In the genomic region with DNA sequence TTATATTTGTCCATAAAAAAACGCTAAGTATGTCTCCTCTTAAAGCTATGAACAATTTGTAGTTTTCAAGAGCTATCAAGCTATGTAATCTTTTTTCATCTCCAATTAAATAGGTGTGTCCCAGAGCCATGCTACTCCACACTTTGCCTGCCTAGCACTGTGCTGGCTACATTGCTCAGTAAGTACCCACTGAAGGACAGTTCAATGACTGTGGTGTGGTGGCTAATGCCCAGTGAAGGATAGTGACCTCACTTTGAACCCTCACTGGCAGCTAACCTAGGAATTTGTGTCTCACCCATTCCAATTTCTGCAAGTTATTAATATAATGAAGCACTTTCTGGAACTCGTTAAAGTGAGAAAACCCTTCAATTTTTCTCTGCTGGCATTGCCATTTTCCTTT, we compare ENCODE assay signal across 22 cellular contexts.
"Had no signal": no experiment of that assay in that cellular context is flagged by ENCODE, and none has a peak within 500 bp of the region (broad histone marks: within the 10 kb centered on the region; RNA-seq: fewer than 3 reads in every experiment).

No MANE protein-coding gene starts in this region.

- H3K4me3 Mint-ChIP-seq: mesothelial cell of epicardium; naive B cell; natural killer cell; stimulated activated effector memory CD8-positive, alpha-beta T cell treated with anti-CD3 and anti-CD28 coated beads, Interleukin-12 subunit alpha, Interleukin-12 subunit beta, amount 100 ng/mL, for 72 hours; stimulated activated naive CD8-positive, alpha-beta T cell treated with anti-CD3 and anti-CD28 coated beads, Interleukin-15, Interleukin-2, amounts not matched to agents 100 ng/mL and 50 ng/mL, for 24 hours; type B pancreatic cell had no signal

- DNase-seq: hippocampal formation; kidney glomerular epithelial cell; left colon; lower lobe of right lung; mammary epithelial cell; mesendoderm; naive B cell; natural killer cell; ovary; right cardiac atrium; spleen; stimulated activated CD4-positive, alpha-beta T cell treated with anti-CD3 and anti-CD28 coated beads, Interleukin-4, amount 100 ng/mL, for 24 hours; stimulated activated naive CD4-positive, alpha-beta T cell; substantia nigra; uterus had no signal

- H3K9me3 Mint-ChIP-seq: natural killer cell; stimulated activated effector memory CD8-positive, alpha-beta T cell treated with anti-CD3 and anti-CD28 coated beads, Interleukin-12 subunit alpha, Interleukin-12 subunit beta, amount 100 ng/mL, for 72 hours; stimulated activated naive CD8-positive, alpha-beta T cell treated with anti-CD3 and anti-CD28 coated beads, Interleukin-15, Interleukin-2, amounts not matched to agents 100 ng/mL and 50 ng/mL, for 24 hours; type B pancreatic cell had no signal

- H3K27ac Mint-ChIP-seq: mesothelial cell of epicardium; naive B cell; natural killer cell; progenitor cell of endocrine pancreas; stimulated activated effector memory CD8-positive, alpha-beta T cell treated with anti-CD3 and anti-CD28 coated beads, Interleukin-12 subunit alpha, Interleukin-12 subunit beta, amount 100 ng/mL, for 72 hours; stimulated activated naive CD8-positive, alpha-beta T cell treated with anti-CD3 and anti-CD28 coated beads, Interleukin-15, Interleukin-2, amounts not matched to agents 100 ng/mL and 50 ng/mL, for 24 hours; type B pancreatic cell had no signal

- H3K9me3 ChIP-seq: lower lobe of right lung, ovary, spleen, tibial nerve, uterus had no signal

- H3K27ac ChIP-seq: lower lobe of right lung, ovary, spleen, tibial nerve, uterus had no signal

- ATAC-seq: left colon; lower lobe of right lung; natural killer cell; sciatic nerve; stimulated activated effector memory CD8-positive, alpha-beta T cell treated with anti-CD3 and anti-CD28 coated beads, Interleukin-12 subunit alpha, Interleukin-12 subunit beta, amount 100 ng/mL, for 72 hours had no signal

- H3K4me1 Mint-ChIP-seq: natural killer cell had no signal

- H3K27me3 Mint-ChIP-seq: naive B cell, progenitor cell of endocrine pancreas, type B pancreatic cell had no signal

- H3K36me3 Mint-ChIP-seq: naive B cell; natural killer cell; stimulated activated effector memory CD8-positive, alpha-beta T cell treated with anti-CD3 and anti-CD28 coated beads, Interleukin-12 subunit alpha, Interleukin-12 subunit beta, amount 100 ng/mL, for 72 hours; type B pancreatic cell had no signal

- H3K4me1 ChIP-seq: lower lobe of right lung, spleen, tibial nerve had no signal

- H3K36me3 ChIP-seq: lower lobe of right lung, ovary, spleen, tibial nerve, uterus had no signal

- H3K4me3 ChIP-seq: lower lobe of right lung, ovary, spleen, tibial nerve, uterus had no signal

- H3K27me3 ChIP-seq: ovary, tibial nerve, uterus had no signal
